ENCODE assay signal across 21 cellular contexts in genomic region chr18:75297731-75298130, GRCh38.
A peak's percentile ranks its signal among the peaks of the same experiment; 100 is the strongest.
DNase-seq lines count a peak whose midpoint lies in the region; ATAC-seq lines count a peak whose summit lies in the region.
"Had no signal": no experiment of that assay in that cellular context is flagged by ENCODE, and none has a peak within 500 bp of the region (broad histone marks: within the 10 kb centered on the region; RNA-seq: fewer than 3 reads in every experiment).

No MANE protein-coding gene starts in this region.

- H3K27me3 ChIP-seq in GM23248 (replicated peaks; ENCODE audit: insufficient read depth): no peaks in the 10 kb centered on the region
- no peaks in the 10 kb centered on the region for H3K27me3 ChIP-seq in neuronal stem cell (ENCODE audit: control insufficient read depth in 3 of 3, insufficient read depth in 3 of 3, low read depth in 1 of 3, low read length in 3 of 3)
- H3K27me3 ChIP-seq: Peyer's patch, SJCRH30 had no signal

- no peak overlapping the region for H3K4ac ChIP-seq in neuronal stem cell (ENCODE audit: low read length)

- no peak overlapping the region for H3K4me3 ChIP-seq in GM23248
- H3K4me3 ChIP-seq in neuronal stem cell (ENCODE audit: low read length in 2 of 2): no peak overlapping the region
- H3K4me3 ChIP-seq: A549, GM23338, HAP-1, Peyer's patch, SJCRH30 had no signal

- H3K79me2 ChIP-seq in GM23248 (ENCODE audit: insufficient read depth): no peaks in the 10 kb centered on the region

- H3K4me1 ChIP-seq in GM23248 (ENCODE audit: insufficient read depth) (no peaks in the 10 kb centered on the region), neuronal stem cell (ENCODE audit: control insufficient read depth in 2 of 2, insufficient read depth in 1 of 2, low read depth in 1 of 2, low read length in 2 of 2) (peaks cover 0 to 2% of the 10 kb centered on the region in 2 donors)
- H3K4me1 ChIP-seq: A549, HAP-1, Peyer's patch, SJCRH30 had no signal

- H3F3A ChIP-seq in GM23248 (ENCODE audit: insufficient read depth): no peaks in the 10 kb centered on the region

- H3K4me2 ChIP-seq in GM23248 (ENCODE audit: unreplicated experiment) (no peak overlapping the region), neuronal stem cell (ENCODE audit: insufficient read depth, low read length, poor library complexity, severe bottlenecking) (no peak overlapping the region)
- H3K4me2 ChIP-seq: A549, GM23338 had no signal

- no peaks in the 10 kb centered on the region for H3K9me2 ChIP-seq in GM23248 (ENCODE audit: insufficient read depth)

- H4K91ac ChIP-seq in neuronal stem cell (ENCODE audit: low read depth, low read length, poor library complexity): no peak overlapping the region

- H3K9me3 ChIP-seq in GM23248 (ENCODE audit: low read depth) (no peaks in the 10 kb centered on the region), neuronal stem cell (replicated peaks in 1 of 2; ENCODE audit: control insufficient read depth in 2 of 2, insufficient read depth in 1 of 2, low read depth in 1 of 2, low read length in 2 of 2) (no peaks in the 10 kb centered on the region)
- H3K9me3 ChIP-seq: A549, HAP-1, Peyer's patch, SJCRH30 had no signal

- no peak overlapping the region for H2BK5ac ChIP-seq in neuronal stem cell (ENCODE audit: low read length)

- H3K27ac ChIP-seq in GM23248: no peak overlapping the region
- H3K27ac ChIP-seq in caudate nucleus (ENCODE audit: low read depth, low read length): peak overlapping the region; percentile 48
- no peak overlapping the region for H3K27ac ChIP-seq in neuronal stem cell (replicated peaks; ENCODE audit: low read length)
- H3K27ac ChIP-seq: A549, Peyer's patch, SJCRH30 had no signal

- peak; percentile 14 for DNase-seq in GM23248
- peak in 29 of 61 donors; percentile 2 to 81 (median 28) for DNase-seq in caudate nucleus (lab: John Stamatoyannopoulos, UW)
- peak; percentile 6 for DNase-seq in fibroblast of the conjunctiva (ENCODE audit: low read depth)
- no peak for DNase-seq in neuronal stem cell (ENCODE audit: low spot score)
- no peak for DNase-seq in GM03348 (ENCODE audit: low spot score)
- DNase-seq in occipital lobe (lab: John Stamatoyannopoulos, UW): no peak
- no peak for DNase-seq in islet precursor cell
- DNase-seq: CD4-positive, alpha-beta T cell; COR-L47; DMS79; NCI-H1105; NCI-H146; NCI-H2029; NCI-H226; NCI-H524 treated with DMSO at 0.1 percent for 48 hours; Peyer's patch; SJCRH30 had no signal

- H2BK15ac ChIP-seq in neuronal stem cell (ENCODE audit: low read length): no peak overlapping the region

- H3K14ac ChIP-seq in neuronal stem cell (ENCODE audit: low read length): no peak overlapping the region

- ATAC-seq in HG02610 (IDR thresholded peaks at IDR 0.05; ENCODE audit: unreplicated experiment): no peak
- ATAC-seq: A549, GM23338 had no signal

- H3K79me1 ChIP-seq in neuronal stem cell (ENCODE audit: low read depth, low read length): no peaks in the 10 kb centered on the region

- in situ Hi-C loops in GM23248 (cut with MboI): no loop called here

- WGBS in GM23248 (ENCODE audit: low coverage in 1 of 2, low lambda C conversion rate in 2 of 2, missing lambda C conversion rate in 2 of 2), 2 experiments: 6 to 8% methylated on average over 8 of the region's 8 CpGs
- no CpG with 5 or more reads among the region's 8 CpGs for WGBS in neuronal stem cell (ENCODE audit: extremely low coverage in 2 of 2, insufficient read length in 2 of 2, insufficient replicate concordance in 1 of 2), 2 donors

- H3K9ac ChIP-seq in GM23248: no peak overlapping the region
- no peak overlapping the region for H3K9ac ChIP-seq in neuronal stem cell (ENCODE audit: low read depth, low read length, poor library complexity)

- H3K36me3 ChIP-seq in GM23248 (ENCODE audit: low read depth) (no peaks in the 10 kb centered on the region), neuronal stem cell (replicated peaks in 1 of 2; ENCODE audit: control insufficient read depth in 2 of 2, insufficient read depth in 2 of 2, low read length in 2 of 2) (no peaks in the 10 kb centered on the region)
- H3K36me3 ChIP-seq: HAP-1, Peyer's patch, SJCRH30 had no signal

- H2AFZ ChIP-seq in GM23248 (peak overlapping the region; percentile 46; the same call in 1 of the 2 replicates), neuronal stem cell (ENCODE audit: low read length) (peak overlapping the region; percentile 21)
- H2AFZ ChIP-seq: GM23338 had no signal

- H4K8ac ChIP-seq in neuronal stem cell (ENCODE audit: low read depth, low read length): no peak overlapping the region

- H3K18ac ChIP-seq in neuronal stem cell (ENCODE audit: low read length): no peak overlapping the region

- H2BK12ac ChIP-seq in neuronal stem cell (ENCODE audit: low read length): no peak overlapping the region

- no peak overlapping the region for H2AK5ac ChIP-seq in neuronal stem cell (ENCODE audit: low read depth, low read length)

- no peak overlapping the region for H2BK120ac ChIP-seq in neuronal stem cell (ENCODE audit: low read depth, low read length)

- H3K23ac ChIP-seq in neuronal stem cell (ENCODE audit: low read depth, low read length, poor library complexity): no peak overlapping the region

- no peaks in the 10 kb centered on the region for H4K20me1 ChIP-seq in GM23248 (ENCODE audit: insufficient read depth)

Comparison
In these comparisons a context has a peak if more than half of its experiments do, and no peak if none do; other contexts are left out.
1. DNase-seq: peak in GM23248 (single experiment) and fibroblast of the conjunctiva (single experiment); none in neuronal stem cell (single experiment), GM03348 (single experiment), occipital lobe (single experiment) and islet precursor cell (single experiment).